In genomic region chr3:113802795-113803455, GRCh38 we compare ENCODE assay signal across 16 cellular contexts.
DNase-seq lines count a peak whose midpoint lies in the region; ATAC-seq lines count a peak whose summit lies in the region.
"Had no signal": no experiment of that assay in that cellular context is flagged by ENCODE, and none has a peak within 500 bp of the region (broad histone marks: within the 10 kb centered on the region; RNA-seq: fewer than 3 reads in every experiment).

No MANE protein-coding gene starts in this region.

- peaks cover 12% of the 10 kb centered on the region for H3K4me1 Mint-ChIP-seq in memory B cell
- H3K4me1 Mint-ChIP-seq: brain, nephron progenitor cell had no signal

- H3K36me3 Mint-ChIP-seq in memory B cell, result peaks cover 33% of the 10 kb centered on the region

- DNase-seq in memory B cell (ENCODE audit: low spot score in 2 of 2) (no peak), NCI-H1105 treated with DMSO at 0.1 percent for 48 hours (lab: John Stamatoyannopoulos, UW) (no peak), GDM1 (lab: John Stamatoyannopoulos, UW) (no peak)
- DNase-seq in NK-92 treated with Interleukin-12 subunit alpha and Interleukin-12 subunit beta, amount 100 ng/mL, for 24 hours (lab: John Stamatoyannopoulos, UW), result no peak
- DNase-seq: activated effector memory CD4-positive, alpha-beta T cell treated with anti-CD3 and anti-CD28 coated beads, Interleukin-2, amount 50 U/mL, for 16 hours; BE2C; NCI-H1436 treated with DMSO at 0.1 percent for 48 hours; NCI-H510A treated with DMSO at 0.1 percent for 48 hours; nephron progenitor cell; stimulated activated CD4-positive, alpha-beta T cell treated with anti-CD3 and anti-CD28 coated beads, Interleukin-2, amount 100 ng/mL, for 24 hours; upper lobe of right lung had no signal

- H3K4me3 Mint-ChIP-seq in memory B cell, result no peak overlapping the region
- H3K4me3 Mint-ChIP-seq: brain, nephron progenitor cell had no signal

- no peak overlapping the region for H3K27ac Mint-ChIP-seq in memory B cell
- H3K27ac Mint-ChIP-seq: nephron progenitor cell had no signal

- H3K9me3 Mint-ChIP-seq in memory B cell, result no peaks in the 10 kb centered on the region
- H3K9me3 Mint-ChIP-seq: brain, nephron progenitor cell had no signal

- no peaks in the 10 kb centered on the region for H3K27me3 Mint-ChIP-seq in memory B cell
- H3K27me3 Mint-ChIP-seq: brain had no signal

- peak; percentile 77 for ATAC-seq in GM18517 (IDR thresholded peaks at IDR 0.05; ENCODE audit: unreplicated experiment)
- peak; percentile 72 for ATAC-seq in GM21529 (IDR thresholded peaks at IDR 0.05; ENCODE audit: unreplicated experiment)
- ATAC-seq in HG03378 (IDR thresholded peaks at IDR 0.05; ENCODE audit: unreplicated experiment), result peak; percentile 69
- peak; percentile 56 for ATAC-seq in memory B cell (ENCODE audit: low read depth)
- ATAC-seq: HCT116, upper lobe of right lung had no signal
